ENCODE assay signal across 13 cellular contexts in genomic region chr20:59013959-59014608, GRCh38. TPM values are rescaled to one million over a fixed set of nuclear protein-coding genes. Genes with fewer than 3 reads are reported as not detected.
DNase-seq lines count a peak whose midpoint lies in the region; ATAC-seq and TF ChIP-seq lines count a peak whose summit lies in the region.
"Had no signal": no experiment of that assay in that cellular context is flagged by ENCODE, and none has a peak within 500 bp of the region (broad histone marks: within the 10 kb centered on the region; RNA-seq: fewer than 3 reads in every experiment).

No MANE protein-coding gene starts in this region.

- TF ChIP-seq POLR2A in sigmoid colon (IDR thresholded peaks at IDR 0.05), result no peak

- DNase-seq in ELR (ENCODE audit: low read depth) (peak; percentile 67), T-cell (peak in 19 of 34 experiments; percentile 12 to 59 (median 32)), sigmoid colon (peak; percentile 33), NCI-H2227 (lab: John Stamatoyannopoulos, UW; ENCODE audit: unreplicated experiment) (no peak), NCI-H1417 treated with DMSO at 0.1 percent for 48 hours (lab: John Stamatoyannopoulos, UW) (no peak), iPS-NIHi11 (ENCODE audit: low spot score) (no peak)
- DNase-seq: midbrain; NCI-H1048; stimulated activated naive CD4-positive, alpha-beta T cell treated with Interleukin-2 at 50 U/mL for 16 hours had no signal

- H3K9me3 ChIP-seq in sigmoid colon, result no peaks in the 10 kb centered on the region
- H3K9me3 ChIP-seq: ascending aorta had no signal

- no peak overlapping the region for H3K27ac ChIP-seq in sigmoid colon

- intact Hi-C loops in dendritic cell treated with granulocyte-macrophage colony-stimulating factor and Interleukin-4, amounts not matched to agents 40 ng/mL and 50 ng/mL, for 4 days (cut with micrococcal nuclease), result no loop called here
- intact Hi-C loops in sigmoid colon (cut with DNase I), result no loop called here

- no peak for TF ChIP-seq CTCF in sigmoid colon (IDR thresholded peaks at IDR 0.05)

- H3K4me3 ChIP-seq in sigmoid colon, result no peak overlapping the region
- H3K4me3 ChIP-seq: ascending aorta had no signal

- no peaks in the 10 kb centered on the region for H3K27me3 Mint-ChIP-seq in T-cell
- peaks cover 6% of the 10 kb centered on the region for H3K27me3 Mint-ChIP-seq in dendritic cell treated with granulocyte-macrophage colony-stimulating factor and Interleukin-4, amounts not matched to agents 40 ng/mL and 50 ng/mL, for 4 days

- no peaks in the 10 kb centered on the region for H3K9me3 Mint-ChIP-seq in T-cell
- H3K9me3 Mint-ChIP-seq in dendritic cell treated with granulocyte-macrophage colony-stimulating factor and Interleukin-4, amounts not matched to agents 40 ng/mL and 50 ng/mL, for 4 days, result no peaks in the 10 kb centered on the region

- H3K27me3 ChIP-seq in sigmoid colon, result no peaks in the 10 kb centered on the region
- H3K27me3 ChIP-seq: ascending aorta had no signal

- peaks cover 46 to 55% (median 52%) of the 10 kb centered on the region in 3 donors for H3K4me1 Mint-ChIP-seq in T-cell
- H3K4me1 Mint-ChIP-seq in dendritic cell treated with granulocyte-macrophage colony-stimulating factor and Interleukin-4, amounts not matched to agents 40 ng/mL and 50 ng/mL, for 4 days (ENCODE audit: low read depth), result peaks cover 90% of the 10 kb centered on the region

- no peak for TF ChIP-seq EP300 in sigmoid colon (IDR thresholded peaks at IDR 0.05)

- H3K27ac Mint-ChIP-seq in T-cell, result peak overlapping the region; percentile 11 to 60
- peak overlapping the region; percentile 90 for H3K27ac Mint-ChIP-seq in dendritic cell treated with granulocyte-macrophage colony-stimulating factor and Interleukin-4, amounts not matched to agents 40 ng/mL and 50 ng/mL, for 4 days

- H3K4me3 Mint-ChIP-seq in T-cell, result peak overlapping the region in 1 of 3 donors; percentile 43
- peak overlapping the region; percentile 5 for H3K4me3 Mint-ChIP-seq in dendritic cell treated with granulocyte-macrophage colony-stimulating factor and Interleukin-4, amounts not matched to agents 40 ng/mL and 50 ng/mL, for 4 days

- ATAC-seq in T-cell (replicated peaks in 1 of 4), result peak; percentile 50 to 81 (median 71)
- ATAC-seq: HCT116 had no signal

- POLR2A ChIA-PET in T-cell (lab: Charles Lee), result no interaction called here

- no peaks in the 10 kb centered on the region for H3K36me3 ChIP-seq in sigmoid colon
- H3K36me3 ChIP-seq: ascending aorta had no signal

- no peaks in the 10 kb centered on the region for H3K4me1 ChIP-seq in sigmoid colon

- H3K36me3 Mint-ChIP-seq in T-cell, result no peaks in the 10 kb centered on the region
- peaks cover 42% of the 10 kb centered on the region for H3K36me3 Mint-ChIP-seq in dendritic cell treated with granulocyte-macrophage colony-stimulating factor and Interleukin-4, amounts not matched to agents 40 ng/mL and 50 ng/mL, for 4 days (ENCODE audit: low read depth)

- WGBS in sigmoid colon, 2 donors, result 67 to 79% methylated on average over 13 of the region's 13 CpGs

- CTCF ChIA-PET in T-cell (lab: Charles Lee), result interaction anchor here in 1 of 2 donors (0.5 kb wide), 1 partner anchor 32 kb away, joined by 4 read pairs; no protein-coding TSS in a partner anchor

RNA-seq across cellular contexts. Expression of gene TUBB1, which starts 5.1 kb away (rescaled TPM):
- total RNA-seq in T-cell (1 to 10 TPM in 1 of 5 donors, under 1 TPM in 1, not detected in 3; 0.56 to 5.0 TPM), sigmoid colon (under 1 TPM in 2 of 4 donors, not detected in 2; 0.14 to 0.16 TPM)
- polyA plus RNA-seq in sigmoid colon, result under 1 TPM in 2 of 3 donors, not detected in 1; 0.03 to 0.60 TPM
- total RNA-seq: ascending aorta, fibroblast of villous mesenchyme had no signal

RNA-seq across cellular contexts. Expression of gene CTSZ, which starts 7.0 kb away (rescaled TPM):
- total RNA-seq in T-cell (10 to 100 TPM; 16.8 to 37.1 (median 26.1) TPM), sigmoid colon (100 to 1,000 TPM in 3 of 4 donors, 10 to 100 TPM in 1; 93.9 to 144 (median 119) TPM)
- 100 to 1,000 TPM; 127 to 312 (median 293) TPM for polyA plus RNA-seq in sigmoid colon

RNA-seq across cellular contexts. Expression of gene ATP5F1E, which starts 18.1 kb away (rescaled TPM):
- total RNA-seq in T-cell (100 to 1,000 TPM in 1 of 5 donors, 10 to 100 TPM in 4; 50.6 to 105 (median 62.4) TPM), sigmoid colon (10 to 100 TPM; 28.5 to 57.4 (median 40.1) TPM)
- polyA plus RNA-seq in sigmoid colon, result 100 to 1,000 TPM in 2 of 3 donors, 10 to 100 TPM in 1; 62.2 to 110 (median 103) TPM

RNA-seq across cellular contexts. Expression of gene PRELID3B, which starts 28.5 kb away (rescaled TPM):
- total RNA-seq in T-cell (10 to 100 TPM; 41.4 to 49.0 (median 43.6) TPM), sigmoid colon (10 to 100 TPM; 27.4 to 43.9 (median 40.2) TPM)
- polyA plus RNA-seq in sigmoid colon, result 100 to 1,000 TPM in 2 of 3 donors, 10 to 100 TPM in 1; 61.7 to 189 (median 108) TPM

RNA-seq across cellular contexts. Expression of gene NELFCD, which starts 33.0 kb away (rescaled TPM):
- 10 to 100 TPM; 72.6 to 95.4 (median 90.4) TPM for total RNA-seq in T-cell
- 10 to 100 TPM; 36.3 to 53.2 (median 43.7) TPM for total RNA-seq in sigmoid colon
- polyA plus RNA-seq in sigmoid colon, result 10 to 100 TPM; 22.7 to 43.6 (median 27.6) TPM

Comparison
In these comparisons a context has a peak if more than half of its experiments do, and no peak if none do; other contexts are left out.
1. DNase-seq: peak in ELR (single experiment), T-cell (19 of 34) and sigmoid colon (single experiment); none in NCI-H2227 (single experiment), NCI-H1417 treated with DMSO at 0.1 percent for 48 hours (single experiment) and iPS-NIHi11 (single experiment).